27 cellular contexts compared by ENCODE assay signal in the genomic region with DNA sequence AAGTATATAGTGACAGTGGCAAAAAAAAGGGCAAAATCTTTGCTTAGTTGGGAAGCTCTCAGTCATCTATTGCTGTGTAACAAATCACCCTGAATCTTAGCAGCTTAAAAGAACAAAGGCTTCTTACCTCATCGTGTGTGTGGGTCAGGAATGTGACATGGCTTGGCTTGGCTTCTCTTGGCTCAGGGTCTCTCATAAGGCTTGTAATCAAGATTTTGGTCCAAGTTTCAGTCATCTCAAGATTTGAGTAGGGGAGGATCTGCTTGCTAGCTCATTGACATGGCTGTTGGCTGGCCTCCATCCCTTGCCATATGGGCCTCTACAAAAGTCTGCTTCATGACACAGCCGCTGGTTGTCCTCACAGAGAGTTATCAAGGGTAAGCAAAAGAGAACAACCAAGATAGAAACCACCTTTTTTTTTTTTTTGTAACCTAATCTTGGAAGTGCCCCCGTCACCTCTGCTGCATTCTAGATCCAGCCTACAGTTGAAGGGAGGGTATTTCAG.
DNase-seq lines count a peak whose midpoint lies in the region; FAIRE-seq and TF ChIP-seq lines count a peak whose summit lies in the region.
"Had no signal": no experiment of that assay in that cellular context is flagged by ENCODE, and none has a peak within 500 bp of the region (broad histone marks: within the 10 kb centered on the region; RNA-seq: fewer than 3 reads in every experiment).

No MANE protein-coding gene starts in this region.

- H3K27ac Mint-ChIP-seq in T-helper 2 cell treated with Interferon-gamma antibody and Interleukin-4, amounts not matched to agents 5 μg/mL and 100 μg/mL, for 36 hours = no peak overlapping the region
- H3K27ac Mint-ChIP-seq: B cell, H9 had no signal

- H3K4me3 ChIP-seq in MG63 = no peak overlapping the region
- no peak overlapping the region for H3K4me3 ChIP-seq in cardiac fibroblast (replicated peaks in 1 of 2; ENCODE audit: low read depth in 2 of 2, low read length in 2 of 2)
- H3K4me3 ChIP-seq in fibroblast of the aortic adventitia (ENCODE audit: low read depth, low read length) = no peak overlapping the region
- H3K4me3 ChIP-seq: GM12878, GM23248, SJCRH30 had no signal

- peaks cover 16% of the 10 kb centered on the region for H3K36me3 ChIP-seq in MG63
- H3K36me3 ChIP-seq: SJCRH30 had no signal

- H3K36me3 Mint-ChIP-seq in T-helper 2 cell treated with Interferon-gamma antibody and Interleukin-4, amounts not matched to agents 5 μg/mL and 100 μg/mL, for 36 hours (ENCODE audit: low read depth) = peaks cover 61% of the 10 kb centered on the region

- H3K9me3 ChIP-seq in MG63 = no peaks in the 10 kb centered on the region
- H3K9me3 ChIP-seq: SJCRH30 had no signal

- no peaks in the 10 kb centered on the region for H3K27me3 Mint-ChIP-seq in T-helper 2 cell treated with Interferon-gamma antibody and Interleukin-4, amounts not matched to agents 5 μg/mL and 100 μg/mL, for 36 hours (ENCODE audit: low read depth)
- H3K27me3 Mint-ChIP-seq: B cell had no signal

- no peaks in the 10 kb centered on the region for H3K27me3 ChIP-seq in MG63
- H3K27me3 ChIP-seq: SJCRH30 had no signal

- DNase-seq in D721Med (ENCODE audit: insufficient read length, low spot score) (no peak), MG63 (peak; percentile 23), cardiac fibroblast (ENCODE audit: low read depth in 2 of 2) (peak; percentile 17 to 30), fibroblast of the aortic adventitia (ENCODE audit: low read depth) (peak; percentile 80), hepatic stellate cell (ENCODE audit: low spot score) (no peak), NCI-H1048 (lab: John Stamatoyannopoulos, UW) (no peak)
- no peak for DNase-seq in T-helper 2 cell treated with Interferon-gamma antibody and Interleukin-4, amounts not matched to agents 5 μg/mL and 100 μg/mL, for 36 hours (ENCODE audit: low spot score)
- no peak for DNase-seq in activated CD4-positive, alpha-beta T cell treated with anti-CD3 and anti-CD28 coated beads, Interleukin-2, amount 50 U/mL, for 1 hour
- DNase-seq: DMS79, GM23248, H9, Kasumi-1, MM.1S, NCI-H1092, NCI-H1436, NCI-H187 treated with DMSO at 0.1 percent for 48 hours, NCI-H2107, NCI-H2227 treated with DMSO at 0.1 percent for 48 hours, NCI-H524, OCI-M1, SJCRH30 had no signal

- TF ChIP-seq CTCF in D721Med (IDR thresholded peaks at IDR 0.05; ENCODE audit: insufficient read depth, missing control alignments) = no peak
- no peak for TF ChIP-seq CTCF in cardiac fibroblast (IDR thresholded peaks at IDR 0.05; ENCODE audit: low read depth, low read length)
- no peak for TF ChIP-seq CTCF in fibroblast of the aortic adventitia (IDR thresholded peaks at IDR 0.05; ENCODE audit: insufficient read depth, low read length)

- H3K4me3 Mint-ChIP-seq in T-helper 2 cell treated with Interferon-gamma antibody and Interleukin-4, amounts not matched to agents 5 μg/mL and 100 μg/mL, for 36 hours = no peak overlapping the region
- H3K4me3 Mint-ChIP-seq: B cell, CD14-positive monocyte, H9, HFFc6 had no signal

- peak; percentile 74 for FAIRE-seq in D721Med (lab: Jason Lieb, UNC)
- FAIRE-seq: A204.1, GM12878, RCC 7860 had no signal

- no peaks in the 10 kb centered on the region for H3K4me1 Mint-ChIP-seq in T-helper 2 cell treated with Interferon-gamma antibody and Interleukin-4, amounts not matched to agents 5 μg/mL and 100 μg/mL, for 36 hours (ENCODE audit: low read depth)
- H3K4me1 Mint-ChIP-seq: B cell, H9 had no signal

- peaks cover 7% of the 10 kb centered on the region for H3K9me3 Mint-ChIP-seq in T-helper 2 cell treated with Interferon-gamma antibody and Interleukin-4, amounts not matched to agents 5 μg/mL and 100 μg/mL, for 36 hours
- H3K9me3 Mint-ChIP-seq: H9, HFFc6 had no signal

Comparison
In these comparisons a context has a peak if more than half of its experiments do, and no peak if none do; other contexts are left out.
1. DNase-seq: peak in MG63 (single experiment), cardiac fibroblast (2 of 2) and fibroblast of the aortic adventitia (single experiment); none in D721Med (single experiment), T-helper 2 cell treated with Interferon-gamma antibody and Interleukin-4, amounts not matched to agents 5 μg/mL and 100 μg/mL, for 36 hours (single experiment), activated CD4-positive, alpha-beta T cell treated with anti-CD3 and anti-CD28 coated beads, Interleukin-2, amount 50 U/mL, for 1 hour (single experiment), hepatic stellate cell (single experiment) and NCI-H1048 (single experiment).